ENCODE assay signal across 8 cellular contexts in the genomic region with DNA sequence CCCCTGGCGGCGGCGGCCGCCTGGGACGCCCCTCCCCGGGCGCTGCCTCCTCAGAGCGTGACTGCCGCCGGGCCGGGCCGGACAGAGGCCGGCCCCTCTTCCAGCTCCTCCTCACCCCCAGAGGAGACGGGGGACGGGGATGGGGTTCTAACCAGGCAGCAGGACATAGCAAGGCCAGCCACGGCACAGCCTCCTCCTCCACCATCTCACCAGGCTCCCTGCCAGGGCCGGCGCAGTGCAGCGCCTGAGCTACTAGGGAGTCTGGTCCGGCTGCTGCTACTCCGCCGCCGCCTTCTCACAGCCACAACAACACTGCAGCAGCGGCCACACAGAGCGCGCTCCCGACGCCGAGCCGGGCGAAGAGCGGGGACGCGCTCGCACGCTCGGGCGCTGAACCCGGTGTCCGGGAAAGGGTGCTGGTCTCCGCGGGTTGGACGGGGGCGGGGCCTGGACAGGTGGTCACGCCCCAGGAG.
A peak's percentile ranks its signal among the peaks of the same experiment; 100 is the strongest.
DNase-seq lines count a peak whose midpoint lies in the region; ATAC-seq and TF ChIP-seq lines count a peak whose summit lies in the region.
"Not testable (repeated sequence)": the region's sequence is repeated elsewhere in the genome, so short reads cannot be mapped to it uniquely, and the experiment has no call there.

No MANE protein-coding gene starts in this region.

- not testable (repeated sequence) for BruUV-seq in mammary epithelial cell (replicated peaks; lab: Mats Ljungman, UMichigan)

- H3K9me3 ChIP-seq in mammary epithelial cell (replicated peaks; ENCODE audit: insufficient read depth, low read length); left ventricle myocardium inferior (replicated peaks): not testable (repeated sequence)

- H3K9me3 Mint-ChIP-seq in naive thymus-derived CD8-positive, alpha-beta T cell, result peaks cover 0 to 20% (median 11%) of the 10 kb centered on the region in 9 donors

- POLR2A ChIA-PET in naive thymus-derived CD8-positive, alpha-beta T cell (lab: Charles Lee), result not testable (repeated sequence)

- peak in 1 of 2 donors; percentile 33 for ATAC-seq in naive thymus-derived CD8-positive, alpha-beta T cell

- peak overlapping the region; percentile 55 for H3K4me2 ChIP-seq in mammary epithelial cell (ENCODE audit: insufficient read depth, low read depth, low read length)

- H3K79me2 ChIP-seq in mammary epithelial cell (ENCODE audit: insufficient read depth, low read length), result not testable (repeated sequence)

- not testable (repeated sequence) for H3K4me1 ChIP-seq in mammary epithelial cell (ENCODE audit: insufficient read depth, low read length); left ventricle myocardium inferior

- not testable (repeated sequence) for H3K27ac ChIP-seq in HL-60 (replicated peaks); mammary epithelial cell (ENCODE audit: insufficient read depth, low read depth, low read length)
- H3K27ac ChIP-seq in left ventricle myocardium inferior (replicated peaks), result peak overlapping the region; percentile 65

- H2AFZ ChIP-seq in mammary epithelial cell (ENCODE audit: low read depth, low read length), result peak overlapping the region; percentile 92

- H3K27me3 Mint-ChIP-seq in naive thymus-derived CD8-positive, alpha-beta T cell, result not testable (repeated sequence)

- CTCF ChIA-PET in mammary epithelial cell (lab: Charles Lee; ENCODE audit: low non-redundant PET), result not testable (repeated sequence)

- WGBS in mammary epithelial cell (ENCODE audit: low coverage, missing lambda C conversion rate), result under 1% methylated on average over 21 of the region's 45 CpGs

- not testable (repeated sequence) for H3K27me3 ChIP-seq in HL-60 (ENCODE audit: insufficient read depth, poor library complexity, severe bottlenecking); mammary epithelial cell (ENCODE audit: insufficient read depth, low read length); left ventricle myocardium inferior (ENCODE audit: low read depth)

- H3K4me3 Mint-ChIP-seq in naive thymus-derived CD8-positive, alpha-beta T cell, result peak overlapping the region; percentile 78 to 94 (median 86)

- peak overlapping the region in 3 of 10 donors; percentile 43 to 70 (median 47) for H3K27ac Mint-ChIP-seq in naive thymus-derived CD8-positive, alpha-beta T cell

- intact Hi-C loops in mammary epithelial cell (cut with micrococcal nuclease); left ventricle myocardium inferior (cut with micrococcal nuclease): not testable (repeated sequence)

- H3K4me3 ChIP-seq in HL-60 (replicated peaks; ENCODE audit: insufficient read depth, low read length), result peak overlapping the region; percentile 30
- peak overlapping the region; percentile 48 to 63 (median 59) for H3K4me3 ChIP-seq in mammary epithelial cell (replicated peaks in 1 of 3; ENCODE audit: insufficient read depth in 1 of 3, low read depth in 2 of 3, low read length in 3 of 3)
- H3K4me3 ChIP-seq in left ventricle myocardium inferior, result peak overlapping the region; percentile 71

- H4K20me1 ChIP-seq in mammary epithelial cell (ENCODE audit: insufficient read depth, low read length), result not testable (repeated sequence)

- not testable (repeated sequence) for H3K36me3 Mint-ChIP-seq in naive thymus-derived CD8-positive, alpha-beta T cell

- not testable (repeated sequence) for TF ChIP-seq CTCF in HL-60 (IDR thresholded peaks at IDR 0.05; ENCODE audit: insufficient read depth, low read length); mammary epithelial cell (conservative IDR thresholded peaks at IDR 0.05 in 1 of 2, IDR thresholded peaks at IDR 0.05 in 1 of 2; ENCODE audit: extremely low read depth in 1 of 2, insufficient read depth in 1 of 2, low read depth in 1 of 2, low read length in 2 of 2); left ventricle myocardium inferior (IDR thresholded peaks at IDR 0.05; ENCODE audit: borderline replicate concordance)

- H3K4me1 Mint-ChIP-seq in naive thymus-derived CD8-positive, alpha-beta T cell, result not testable (repeated sequence)

- H3K9ac ChIP-seq in mammary epithelial cell (ENCODE audit: insufficient read depth, low read length), result peak overlapping the region; percentile 22

- H3K36me3 ChIP-seq in mammary epithelial cell (ENCODE audit: insufficient read depth, low read length); left ventricle myocardium inferior: not testable (repeated sequence)

- in situ Hi-C loops in mammary epithelial cell (cut with MboI; ENCODE audit: low sequenced_read_pairs in 2 of 2), result not testable (repeated sequence)

- dilution Hi-C loops in mammary epithelial cell (cut with HindIII; ENCODE audit: low sequenced_read_pairs), result not testable (repeated sequence)

- DNase-seq in 8988T (peak; percentile 46), HL-60 (ENCODE audit: low read depth in 1 of 2, low spot score in 1 of 2) (peak; percentile 2 to 16), RPMI7951 (ENCODE audit: low read depth) (peak; percentile 72), mammary epithelial cell (peak; percentile 86), left ventricle myocardium inferior (peak; percentile 61)
- DNase-seq in activated CD8-positive, alpha-beta memory T cell treated with anti-CD3 and anti-CD28 coated beads, Interleukin-2, amount 50 U/mL, for 4 hours, result peak; percentile 57
- DNase-seq in naive thymus-derived CD8-positive, alpha-beta T cell, result peak; percentile 11 to 74 (median 42)
- peak; percentile 22 to 67 (median 41) for DNase-seq in stimulated activated CD4-positive, alpha-beta T cell treated with anti-CD3 and anti-CD28 coated beads, TNF-alpha, amount 100 ng/mL, for 24 hours (ENCODE audit: low read depth in 3 of 3)

Comparison
In these comparisons a context has a peak if more than half of its experiments do, and no peak if none do; other contexts are left out.
1. DNase-seq: peak in every context shown above with its lines; median percentile 86 in mammary epithelial cell; 72 in RPMI7951; 61 in left ventricle myocardium inferior; 57 in activated CD8-positive, alpha-beta memory T cell treated with anti-CD3 and anti-CD28 coated beads, Interleukin-2, amount 50 U/mL, for 4 hours; 46 in 8988T; 42 in naive thymus-derived CD8-positive, alpha-beta T cell; 41 in stimulated activated CD4-positive, alpha-beta T cell treated with anti-CD3 and anti-CD28 coated beads, TNF-alpha, amount 100 ng/mL, for 24 hours; 9 in HL-60.